Comparison of ENCODE assay signal across 1 cellular context in genomic region chr7:6706666-6707407, GRCh38.
TF ChIP-seq lines count a peak whose summit lies in the region.

ZNF12 (minus strand) TSS chr7:6706947; CDS start chr7:6705173, 1,774 bp downstream.

TF ChIP-seq in HEK293, 187 proteins besides CTCF, POLR2A, EP300 and RAD21 (continued from another document):
- TF ChIP-seq ZBTB11 (tag by site-specific recombination; conservative IDR thresholded peaks at IDR 0.05; ENCODE audit: low read depth) (peak; percentile 93), ZNF596 (tag by site-specific recombination; IDR thresholded peaks at IDR 0.05) (no peak), ZNF266 (tag by site-specific recombination; IDR thresholded peaks at IDR 0.05; ENCODE audit: low read depth) (no peak), SP2 (tag by site-specific recombination; IDR thresholded peaks at IDR 0.05) (peak; percentile 77), ZNF335 (tag by site-specific recombination; conservative IDR thresholded peaks at IDR 0.05) (peak; percentile 55), GLIS2 (tag by site-specific recombination; IDR thresholded peaks at IDR 0.05) (no peak), ZNF274 (IDR thresholded peaks at IDR 0.05; ENCODE audit: low read length) (no peak), ZNF274 (tag by site-specific recombination; IDR thresholded peaks at IDR 0.05; ENCODE audit: borderline replicate concordance) (no peak), AEBP2 (tag by site-specific recombination; IDR thresholded peaks at IDR 0.05; ENCODE audit: borderline replicate concordance) (no peak), ZNF366 (tag by site-specific recombination; conservative IDR thresholded peaks at IDR 0.05) (no peak), GLI4 (tag by site-specific recombination; IDR thresholded peaks at IDR 0.05) (no peak), ATF2 (tag by site-specific recombination; IDR thresholded peaks at IDR 0.05; ENCODE audit: low read depth) (no peak), ZSCAN5A (tag by site-specific recombination; IDR thresholded peaks at IDR 0.05) (no peak), ZNF660 (tag by site-specific recombination; IDR thresholded peaks at IDR 0.05) (peak; percentile 38; the same call in 1 of the 2 replicates), ZFP69B (tag by site-specific recombination; IDR thresholded peaks at IDR 0.05) (no peak), ZNF692 (tag by site-specific recombination; IDR thresholded peaks at IDR 0.05) (no peak), ZNF600 (tag by site-specific recombination; IDR thresholded peaks at IDR 0.05) (no peak), ZFHX2 (tag by site-specific recombination; conservative IDR thresholded peaks at IDR 0.05) (no peak), ZNF76 (tag by site-specific recombination; IDR thresholded peaks at IDR 0.05; ENCODE audit: borderline replicate concordance, low read depth) (peak; percentile 82; the same call in 1 of the 2 replicates), ZNF174 (tag by site-specific recombination; IDR thresholded peaks at IDR 0.05) (no peak), ZNF549 (tag by site-specific recombination; IDR thresholded peaks at IDR 0.05) (no peak), ZNF169 (tag by site-specific recombination; IDR thresholded peaks at IDR 0.05) (no peak), ZNF544 (tag by site-specific recombination; IDR thresholded peaks at IDR 0.05) (no peak), ZNF324 (tag by site-specific recombination; IDR thresholded peaks at IDR 0.05) (no peak), ZNF292 (tag by site-specific recombination; IDR thresholded peaks at IDR 0.05; ENCODE audit: borderline replicate concordance, low read depth) (no peak), ZNF626 (tag by site-specific recombination; IDR thresholded peaks at IDR 0.05) (no peak), ZNF473 (tag by site-specific recombination; IDR thresholded peaks at IDR 0.05) (no peak), ZBTB48 (tag by site-specific recombination; IDR thresholded peaks at IDR 0.05) (peak; percentile 100), ZEB2 (tag by site-specific recombination; IDR thresholded peaks at IDR 0.05) (peak; percentile 44; the same call in 1 of the 2 replicates), ZNF10 (tag by site-specific recombination; IDR thresholded peaks at IDR 0.05) (no peak), ZNF184 (tag by site-specific recombination; IDR thresholded peaks at IDR 0.05) (0 out of 2 replicates have a peak, but pooled peaks have one; percentile 30), HOXC10 (CRISPR knock-in tag; IDR thresholded peaks at IDR 0.05) (no peak), ZNF202 (tag by site-specific recombination; IDR thresholded peaks at IDR 0.05; ENCODE audit: borderline replicate concordance) (no peak), ZNF654 (tag by site-specific recombination; IDR thresholded peaks at IDR 0.05; ENCODE audit: low read depth) (no peak), GFI1B (tag by site-specific recombination; IDR thresholded peaks at IDR 0.05) (no peak), ZNF394 (tag by site-specific recombination; IDR thresholded peaks at IDR 0.05; ENCODE audit: borderline replicate concordance) (no peak), ZBTB6 (tag by site-specific recombination; IDR thresholded peaks at IDR 0.05) (peak; percentile 84), ZNF24 (tag by site-specific recombination; IDR thresholded peaks at IDR 0.05) (no peak), ELK4 (IDR thresholded peaks at IDR 0.05; ENCODE audit: borderline replicate concordance, low read depth, low read length) (peak; percentile 32; the same call in 1 of the 2 replicates), ZNF580 (tag by site-specific recombination; IDR thresholded peaks at IDR 0.05) (no peak), ZNF639 (tag by site-specific recombination; IDR thresholded peaks at IDR 0.05) (no peak), ZBTB7A (tag by site-specific recombination; IDR thresholded peaks at IDR 0.05; ENCODE audit: low read depth) (no peak), ZNF391 (tag by site-specific recombination; IDR thresholded peaks at IDR 0.05; ENCODE audit: borderline replicate concordance, low read depth) (no peak)
